Comparison of ENCODE assay signal across 25 cellular contexts in genomic region chr1:14712136-14712535, GRCh38.
"Had no signal": no experiment of that assay in that cellular context is flagged by ENCODE, and none has a peak within 500 bp of the region (broad histone marks: within the 10 kb centered on the region; RNA-seq: fewer than 3 reads in every experiment).

No MANE protein-coding gene starts in this region.

- H3K4me3 ChIP-seq: colonic mucosa, esophagus squamous epithelium, gastrocnemius medialis, heart right ventricle, left lung, lower lobe of right lung, mucosa of descending colon had no signal

- H3K36me3 ChIP-seq: colonic mucosa, esophagus squamous epithelium, gastrocnemius medialis, heart right ventricle, left lung, lower lobe of right lung had no signal

- FAIRE-seq: endometrium, islet of Langerhans had no signal

- H3K9me3 ChIP-seq: colonic mucosa, esophagus squamous epithelium, gastrocnemius medialis, left lung, lower lobe of right lung, mucosa of descending colon had no signal

- ATAC-seq: effector memory CD8-positive, alpha-beta T cell; gastrocnemius medialis; heart right ventricle; left cardiac atrium; left lung; left ventricle myocardium superior; lower lobe of right lung; mucosa of descending colon; naive thymus-derived CD8-positive, alpha-beta T cell had no signal

- H3K4me1 ChIP-seq: colonic mucosa, gastrocnemius medialis, heart right ventricle, left lung had no signal

- H3K27ac ChIP-seq: colonic mucosa, epithelial cell of prostate, gastrocnemius medialis, heart right ventricle, left lung, lower lobe of right lung had no signal

- DNase-seq: colonic mucosa; cortex of kidney; effector CD8-positive, alpha-beta T cell; effector memory CD8-positive, alpha-beta T cell; endodermal cell; erythroblast; esophagus squamous epithelium; foreskin fibroblast; foreskin melanocyte; gastrocnemius medialis; glutamatergic neuron; head of caudate nucleus; heart right ventricle; hippocampal formation; left cardiac atrium; left lung; left ventricle myocardium superior; lower lobe of right lung; mesenchymal stem cell; mucosa of descending colon; naive B cell; naive thymus-derived CD8-positive, alpha-beta T cell had no signal
